Comparison of ENCODE assay signal across 8 cellular contexts in genomic region chr14:59301354-59301753, GRCh38.
DNase-seq lines count a peak whose midpoint lies in the region; ATAC-seq and TF ChIP-seq lines count a peak whose summit lies in the region.

No MANE protein-coding gene starts in this region.

- H3K27ac Mint-ChIP-seq in stimulated activated naive CD8-positive, alpha-beta T cell treated with anti-CD3 and anti-CD28 coated beads, Interleukin-15, amount 100 ng/mL, for 72 hours, result no peak overlapping the region

- peak; percentile 9 for DNase-seq in stimulated activated CD4-positive, alpha-beta T cell treated with anti-CD3 and anti-CD28 coated beads, Interleukin-1b, Interleukin-23, amount 100 ng/mL, for 48 hours
- no peak for DNase-seq in stimulated activated CD4-positive, alpha-beta T cell treated with anti-CD3 and anti-CD28 coated beads, Interleukin-4, amount 100 ng/mL, for 24 hours
- DNase-seq in SIG-M5 (lab: John Stamatoyannopoulos, UW), result peak; percentile 1
- no peak for DNase-seq in stimulated activated naive CD8-positive, alpha-beta T cell treated with anti-CD3 and anti-CD28 coated beads, Interleukin-15, amount 100 ng/mL, for 72 hours
- DNase-seq in SK-N-DZ (ENCODE audit: low spot score), result no peak
- DNase-seq in colonic mucosa, result no peak
- no peak for DNase-seq in RWPE1 (ENCODE audit: low spot score)

- H3K9me3 ChIP-seq in colonic mucosa, result no peaks in the 10 kb centered on the region

- POLR2A ChIA-PET in RWPE1 (lab: Yijun Ruan, JAX; ENCODE audit: low non-redundant PET), result no interaction called here

- intact Hi-C loops in colonic mucosa (cut with DNase I), result no loop called here

- no peaks in the 10 kb centered on the region for H3K36me3 ChIP-seq in colonic mucosa

- H3K4me1 Mint-ChIP-seq in stimulated activated naive CD8-positive, alpha-beta T cell treated with anti-CD3 and anti-CD28 coated beads, Interleukin-15, amount 100 ng/mL, for 72 hours, result peaks cover 25% of the 10 kb centered on the region

- no peak overlapping the region for H3K9ac ChIP-seq in colonic mucosa (ENCODE audit: low read depth in 2 of 2, low read length in 2 of 2)

- H3K4me3 Mint-ChIP-seq in stimulated activated naive CD8-positive, alpha-beta T cell treated with anti-CD3 and anti-CD28 coated beads, Interleukin-15, amount 100 ng/mL, for 72 hours, result no peak overlapping the region

- CTCF ChIA-PET in RWPE1 (lab: Yijun Ruan, JAX), result no interaction called here

- ATAC-seq in HG03064 (IDR thresholded peaks at IDR 0.05; ENCODE audit: low read depth, unreplicated experiment), result peak; percentile 74
- peak; percentile 57 for ATAC-seq in stimulated activated naive CD8-positive, alpha-beta T cell treated with anti-CD3 and anti-CD28 coated beads, Interleukin-15, amount 100 ng/mL, for 72 hours

- no peaks in the 10 kb centered on the region for H3K9me3 Mint-ChIP-seq in stimulated activated naive CD8-positive, alpha-beta T cell treated with anti-CD3 and anti-CD28 coated beads, Interleukin-15, amount 100 ng/mL, for 72 hours

- no peaks in the 10 kb centered on the region for H3K27me3 Mint-ChIP-seq in stimulated activated naive CD8-positive, alpha-beta T cell treated with anti-CD3 and anti-CD28 coated beads, Interleukin-15, amount 100 ng/mL, for 72 hours

- H3K4me3 ChIP-seq in colonic mucosa, result no peak overlapping the region

- H3K27ac ChIP-seq in colonic mucosa (no peak overlapping the region), RWPE1 (no peak overlapping the region)

- no peaks in the 10 kb centered on the region for H3K4me1 ChIP-seq in colonic mucosa

- TF ChIP-seq CTCF in colonic mucosa (IDR thresholded peaks at IDR 0.05) (no peak), RWPE1 (conservative IDR thresholded peaks at IDR 0.05; ENCODE audit: low read depth) (no peak)

- no peaks in the 10 kb centered on the region for H3K27me3 ChIP-seq in colonic mucosa

Comparison
In these comparisons a context has a peak if more than half of its experiments do, and no peak if none do; other contexts are left out.
1. DNase-seq: peak in stimulated activated CD4-positive, alpha-beta T cell treated with anti-CD3 and anti-CD28 coated beads, Interleukin-1b, Interleukin-23, amount 100 ng/mL, for 48 hours (single experiment) and SIG-M5 (single experiment); none in stimulated activated CD4-positive, alpha-beta T cell treated with anti-CD3 and anti-CD28 coated beads, Interleukin-4, amount 100 ng/mL, for 24 hours (single experiment), stimulated activated naive CD8-positive, alpha-beta T cell treated with anti-CD3 and anti-CD28 coated beads, Interleukin-15, amount 100 ng/mL, for 72 hours (0 of 2), SK-N-DZ (single experiment), colonic mucosa (single experiment) and RWPE1 (single experiment).